In genomic region chr10:3037182-3037581, GRCh38 we compare ENCODE assay signal across 23 cellular contexts.
"Had no signal": no experiment of that assay in that cellular context is flagged by ENCODE, and none has a peak within 500 bp of the region (broad histone marks: within the 10 kb centered on the region; RNA-seq: fewer than 3 reads in every experiment).

No MANE protein-coding gene starts in this region.

- H3K4me1 Mint-ChIP-seq: neural crest cell had no signal

- H3K27ac ChIP-seq: coronary artery, epithelial cell of prostate, gastrocnemius medialis, lower lobe of right lung, ovary, psoas muscle, sigmoid colon, thoracic aorta, tibial nerve, upper lobe of left lung had no signal

- H3K27me3 ChIP-seq: gastrocnemius medialis, ovary, sigmoid colon, tibial nerve, upper lobe of left lung had no signal

- ATAC-seq: esophagus mucosa; gastrocnemius medialis; left ventricle myocardium superior; natural killer cell treated with Interleukin-12 subunit alpha and Interleukin-12 subunit beta and Interleukin-15 and Interleukin-18, amount 100 ng/mL, for 72 hours; psoas muscle; right cardiac atrium; stimulated activated effector memory CD8-positive, alpha-beta T cell treated with anti-CD3 and anti-CD28 coated beads, Interleukin-12 subunit alpha, Interleukin-12 subunit beta, amount 100 ng/mL, for 72 hours had no signal

- H3K9me3 ChIP-seq: gastrocnemius medialis, lower lobe of right lung, ovary, psoas muscle, sigmoid colon, thoracic aorta, tibial nerve, upper lobe of left lung had no signal

- DNase-seq: foreskin fibroblast; gastrocnemius medialis; head of caudate nucleus; left ventricle myocardium superior; lower lobe of right lung; ovary; psoas muscle; right cardiac atrium; sigmoid colon; stimulated activated CD4-positive, alpha-beta T cell treated with anti-CD3 and anti-CD28 coated beads, Interleukin-2, amount 100 ng/mL, for 24 hours; stimulated activated CD4-positive, alpha-beta T cell treated with anti-CD3 and anti-CD28 coated beads, Interleukin-4, amount 100 ng/mL, for 24 hours; upper lobe of left lung had no signal

- H3K4me1 ChIP-seq: gastrocnemius medialis, lower lobe of right lung, psoas muscle, sigmoid colon, upper lobe of left lung had no signal

- H3K36me3 ChIP-seq: gastrocnemius medialis, lower lobe of right lung, ovary, sigmoid colon, thoracic aorta, tibial nerve, upper lobe of left lung had no signal

- FAIRE-seq: keratinocyte, urothelium cell line had no signal

- H3K4me3 ChIP-seq: coronary artery, gastrocnemius medialis, lower lobe of right lung, ovary, psoas muscle, sigmoid colon, thoracic aorta, tibial nerve, upper lobe of left lung had no signal

- H3K4me3 Mint-ChIP-seq: natural killer cell treated with Interleukin-12 subunit alpha and Interleukin-12 subunit beta and Interleukin-15 and Interleukin-18, amount 100 ng/mL, for 72 hours; neural crest cell; stimulated activated effector memory CD8-positive, alpha-beta T cell treated with anti-CD3 and anti-CD28 coated beads, Interleukin-12 subunit alpha, Interleukin-12 subunit beta, amount 100 ng/mL, for 72 hours; stimulated activated naive CD8-positive, alpha-beta T cell treated with anti-CD3 and anti-CD28 coated beads, Interleukin-15, Interleukin-2, amounts not matched to agents 100 ng/mL and 50 ng/mL, for 24 hours had no signal

- H3K9me3 Mint-ChIP-seq: natural killer cell treated with Interleukin-12 subunit alpha and Interleukin-12 subunit beta and Interleukin-15 and Interleukin-18, amount 100 ng/mL, for 72 hours; stimulated activated effector memory CD8-positive, alpha-beta T cell treated with anti-CD3 and anti-CD28 coated beads, Interleukin-12 subunit alpha, Interleukin-12 subunit beta, amount 100 ng/mL, for 72 hours; stimulated activated naive CD8-positive, alpha-beta T cell treated with anti-CD3 and anti-CD28 coated beads, Interleukin-15, Interleukin-2, amounts not matched to agents 100 ng/mL and 50 ng/mL, for 24 hours had no signal

- H3K36me3 Mint-ChIP-seq: natural killer cell treated with Interleukin-12 subunit alpha and Interleukin-12 subunit beta and Interleukin-15 and Interleukin-18, amount 100 ng/mL, for 72 hours; stimulated activated effector memory CD8-positive, alpha-beta T cell treated with anti-CD3 and anti-CD28 coated beads, Interleukin-12 subunit alpha, Interleukin-12 subunit beta, amount 100 ng/mL, for 72 hours had no signal

- H3K27ac Mint-ChIP-seq: natural killer cell treated with Interleukin-12 subunit alpha and Interleukin-12 subunit beta and Interleukin-15 and Interleukin-18, amount 100 ng/mL, for 72 hours; stimulated activated effector memory CD8-positive, alpha-beta T cell treated with anti-CD3 and anti-CD28 coated beads, Interleukin-12 subunit alpha, Interleukin-12 subunit beta, amount 100 ng/mL, for 72 hours; stimulated activated naive CD8-positive, alpha-beta T cell treated with anti-CD3 and anti-CD28 coated beads, Interleukin-15, Interleukin-2, amounts not matched to agents 100 ng/mL and 50 ng/mL, for 24 hours had no signal
